12 cellular contexts compared by ENCODE assay signal in the genomic region with DNA sequence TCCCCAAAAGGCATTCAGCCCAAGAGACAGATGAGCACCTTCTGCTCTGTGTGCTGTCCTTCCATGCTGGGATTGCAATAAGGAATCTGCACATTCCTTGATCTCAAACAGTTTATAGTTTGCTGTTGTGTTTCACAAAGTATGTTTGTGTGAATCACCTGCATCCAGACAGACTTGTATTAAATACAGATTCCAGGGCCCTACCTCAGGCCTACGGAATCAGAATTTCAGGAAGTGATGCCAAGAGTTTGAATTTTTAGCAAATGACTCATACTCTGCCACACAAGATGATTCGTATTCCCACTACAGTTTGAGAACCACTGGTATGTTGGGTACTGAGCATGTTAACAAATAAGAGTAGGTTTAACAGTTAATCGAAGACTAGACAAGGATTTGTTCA. TPM values are rescaled to one million over a fixed set of nuclear protein-coding genes. Genes with fewer than 3 reads are reported as not detected.
DNase-seq lines count a peak whose midpoint lies in the region; ATAC-seq, FAIRE-seq and TF ChIP-seq lines count a peak whose summit lies in the region.
"Had no signal": no experiment of that assay in that cellular context is flagged by ENCODE, and none has a peak within 500 bp of the region (broad histone marks: within the 10 kb centered on the region; RNA-seq: fewer than 3 reads in every experiment).

No MANE protein-coding gene starts in this region.

- intact Hi-C loops in HCT116 (cut with micrococcal nuclease), result no loop called here

- RAD21 ChIA-PET in HCT116 (lab: Charles Lee; ENCODE audit: low non-redundant PET in 1 of 2, low total read pairs in 2 of 2, uncharacterized antibody in 2 of 2, unreplicated experiment in 2 of 2), result no interaction called here

- TF ChIP-seq CTCF in A549 (IDR thresholded peaks at IDR 0.05) (no peak), HCT116 (IDR thresholded peaks at IDR 0.05 in 2 of 3, conservative IDR thresholded peaks at IDR 0.05 in 1 of 3; ENCODE audit: borderline replicate concordance in 1 of 3, insufficient read depth in 1 of 3, low read depth in 2 of 3, low read length in 2 of 3) (no peak), SK-N-SH (IDR thresholded peaks at IDR 0.05) (no peak), fibroblast of the aortic adventitia (IDR thresholded peaks at IDR 0.05; ENCODE audit: insufficient read depth, low read length) (no peak)

- no peaks in the 10 kb centered on the region for H3K27me3 ChIP-seq in HCT116 (ENCODE audit: insufficient read depth, low read length)
- H3K27me3 ChIP-seq in SK-N-SH (ENCODE audit: insufficient read depth), result no peaks in the 10 kb centered on the region

- H3K36me3 ChIP-seq in HCT116 (ENCODE audit: control insufficient read depth in 1 of 2, insufficient read depth in 2 of 2, low read length in 2 of 2), result peaks cover 0 to 8% of the 10 kb centered on the region in 2 experiments; a peak in 3 of 4 replicates
- H3K36me3 ChIP-seq in SK-N-SH (replicated peaks in 1 of 2; ENCODE audit: control insufficient read depth in 1 of 2, insufficient read depth in 2 of 2, low read length in 1 of 2), result peaks cover 28 to 44% of the 10 kb centered on the region in 2 experiments

- CTCF ChIA-PET in A549 (lab: Yijun Ruan, JAX), result no interaction called here
- CTCF ChIA-PET in HCT116 (lab: Charles Lee), result no interaction called here
- CTCF ChIA-PET in SK-N-SH (lab: Yijun Ruan, JAX), result no interaction called here

- ATAC-seq in A549 (peak; percentile 45 to 47; a peak in 5 of 6 replicates), HCT116 (peak; percentile 58; the same call in 1 of the 2 replicates)
- ATAC-seq: T-cell had no signal

- POLR2A ChIA-PET in A549 (lab: Yijun Ruan, JAX) (no interaction called here), HCT116 (lab: Charles Lee) (no interaction called here), SK-N-SH (lab: Yijun Ruan, JAX) (no interaction called here)

- peaks cover 20% of the 10 kb centered on the region for H3K79me2 ChIP-seq in HCT116 (ENCODE audit: insufficient read depth, low read length)
- peaks cover 68% of the 10 kb centered on the region for H3K79me2 ChIP-seq in SK-N-SH (ENCODE audit: insufficient read depth)

- H3K4me2 ChIP-seq in A549 (peak overlapping the region; percentile 37; the same call in 2 of the 3 replicates), HCT116 (ENCODE audit: low read length) (peak overlapping the region; percentile 40), SK-N-SH (peak overlapping the region; percentile 49; the same call in 1 of the 2 replicates)

- no peak for TF ChIP-seq POLR2A in A549 (IDR thresholded peaks at IDR 0.05; ENCODE audit: low read length)
- no peak for TF ChIP-seq POLR2A in HCT116 (IDR thresholded peaks at IDR 0.05; ENCODE audit: borderline replicate concordance, extremely low read depth, insufficient read depth, insufficient read length)

- peaks cover 14% of the 10 kb centered on the region for H3F3A ChIP-seq in SK-N-SH (replicated peaks; ENCODE audit: insufficient read depth)

- H4K20me1 ChIP-seq in HCT116 (ENCODE audit: insufficient read depth) (no peaks in the 10 kb centered on the region), SK-N-SH (ENCODE audit: insufficient read depth) (peaks cover 7% of the 10 kb centered on the region)

- no peak overlapping the region for H2AFZ ChIP-seq in HCT116 (ENCODE audit: low read depth, low read length, poor library complexity, severe bottlenecking)
- H2AFZ ChIP-seq in SK-N-SH (ENCODE audit: low read depth), result no peak overlapping the region

- H3K9ac ChIP-seq in HCT116 (ENCODE audit: low read length) (no peak overlapping the region), SK-N-SH (peak overlapping the region; percentile 37)

- 0 out of 6 replicates have a peak overlapping the region, but pooled peaks of 1 of the 2 experiments have one; percentile 48 for H3K27ac ChIP-seq in A549
- H3K27ac ChIP-seq in HCT116 (ENCODE audit: low read depth, low read length), result no peak overlapping the region; the same call in 1 of the 2 replicates
- peak overlapping the region; percentile 41 to 80; a peak in 3 of 4 replicates for H3K27ac ChIP-seq in SK-N-SH (ENCODE audit: low read depth in 2 of 2, low read length in 1 of 2)

- no TSS peak for BruUV-seq in HCT116 (replicated peaks; lab: Mats Ljungman, UMichigan)

- H3K9me3 ChIP-seq in A549, result no peaks in the 10 kb centered on the region
- H3K9me3 ChIP-seq in HCT116 (ENCODE audit: control insufficient read depth in 1 of 2, insufficient read depth in 1 of 2, low read depth in 1 of 2, low read length in 2 of 2), result no peaks in the 10 kb centered on the region
- H3K9me3 ChIP-seq in SK-N-SH, result no peaks in the 10 kb centered on the region
- H3K9me3 ChIP-seq: HAP-1 had no signal

- DNase-seq in A549 (ENCODE audit: low read depth in 1 of 2, low spot score in 1 of 2) (peak in 1 of 2 experiments; percentile 60), HCT116 (ENCODE audit: low read depth, low spot score) (peak; percentile 28), SK-N-SH (no peak), fibroblast of the aortic adventitia (ENCODE audit: low read depth) (peak; percentile 75), foreskin melanocyte (no peak), C1 segment of cervical spinal cord (lab: John Stamatoyannopoulos, UW) (no peak), NCI-H1930 (lab: John Stamatoyannopoulos, UW) (no peak)
- DNase-seq in stimulated activated CD4-positive, alpha-beta T cell treated with anti-CD3 and anti-CD28 coated beads, Interleukin-1b, Interleukin-23, amount 100 ng/mL, for 48 hours, result no peak
- DNase-seq: CD4-positive, alpha-beta T cell; NCI-H446; T-cell had no signal

- H3K4me3 ChIP-seq in A549 (no peak overlapping the region), HCT116 (replicated peaks in 1 of 2; ENCODE audit: low read depth in 1 of 2, low read length in 2 of 2) (no peak overlapping the region), SK-N-SH (ENCODE audit: low read depth in 2 of 2, low read length in 1 of 2) (peak overlapping the region in 1 of 2 experiments; percentile 3; a peak in 1 of 4 replicates), fibroblast of the aortic adventitia (ENCODE audit: low read depth, low read length) (no peak overlapping the region)
- H3K4me3 ChIP-seq: HAP-1 had no signal

- WGBS in A549 (ENCODE audit: missing lambda C conversion rate), result 10% methylated on average over 3 of the region's 3 CpGs
- WGBS in SK-N-SH (ENCODE audit: low lambda C conversion rate), result 27% methylated on average over 3 of the region's 3 CpGs

- TF ChIP-seq RAD21 in A549 (conservative IDR thresholded peaks at IDR 0.05 in 1 of 2, IDR thresholded peaks at IDR 0.05 in 1 of 2) (no peak), HCT116 (IDR thresholded peaks at IDR 0.05; ENCODE audit: low read depth) (no peak), SK-N-SH (IDR thresholded peaks at IDR 0.05; ENCODE audit: low read length) (no peak)

- FAIRE-seq in A549 (lab: Jason Lieb, UNC), result peak; percentile 46

- no peak for TF ChIP-seq EP300 in A549 (IDR thresholded peaks at IDR 0.05)
- TF ChIP-seq EP300 in SK-N-SH (IDR thresholded peaks at IDR 0.05; ENCODE audit: borderline replicate concordance in 1 of 2, low read depth in 1 of 2, low read length in 1 of 2), result peak in 1 of 2 experiments; percentile 58; a peak in 1 of 4 replicates

- H3K4me1 ChIP-seq in A549 (peaks cover 9% of the 10 kb centered on the region; the same call in 2 of the 3 replicates), HCT116 (ENCODE audit: control insufficient read depth in 1 of 2, insufficient read depth in 2 of 2, low read length in 2 of 2) (peaks cover 7 to 12% of the 10 kb centered on the region in 2 experiments; a peak in 3 of 4 replicates), SK-N-SH (ENCODE audit: control insufficient read depth in 1 of 2, insufficient read depth in 2 of 2, low read depth in 1 of 2, low read length in 1 of 2) (no peaks in the 10 kb centered on the region; a peak in 1 of 4 replicates)
- H3K4me1 ChIP-seq: HAP-1 had no signal

- no peaks in the 10 kb centered on the region for H3K9me2 ChIP-seq in HCT116 (ENCODE audit: insufficient read depth)
- no peaks in the 10 kb centered on the region for H3K9me2 ChIP-seq in SK-N-SH

TF ChIP-seq in A549, 52 proteins besides CTCF, POLR2A, EP300 and RAD21:
- TF ChIP-seq JUN (IDR thresholded peaks at IDR 0.05) (no peak), JUNB (IDR thresholded peaks at IDR 0.05) (0 out of 2 replicates have a peak, but pooled peaks have one; percentile 33), FOSL2 (IDR thresholded peaks at IDR 0.05) (peak; percentile 44; the same call in 1 of the 2 replicates), FOSL2 (CRISPR knock-in tag; IDR thresholded peaks at IDR 0.05) (peak; percentile 72), ZC3H11A (IDR thresholded peaks at IDR 0.05) (no peak)
TF ChIP-seq in A549: peak in this region for 2.

TF ChIP-seq in HCT116, 20 proteins besides CTCF, POLR2A, EP300 and RAD21 (continues in another document):
- TF ChIP-seq ZNF274 (IDR thresholded peaks at IDR 0.05; ENCODE audit: low read depth, low read length), result no peak
- TF ChIP-seq EZH2 (IDR thresholded peaks at IDR 0.05), result no peak
- 0 out of 2 replicates have a peak, but pooled peaks have one; percentile 11 for TF ChIP-seq CEBPB (IDR thresholded peaks at IDR 0.05; ENCODE audit: low read depth)
- peak; percentile 65 for TF ChIP-seq JUND (IDR thresholded peaks at IDR 0.05)
- TF ChIP-seq SIN3A (IDR thresholded peaks at IDR 0.05; ENCODE audit: low read depth), result no peak
- TF ChIP-seq TCF7L2 (IDR thresholded peaks at IDR 0.05; ENCODE audit: borderline replicate concordance, extremely low read depth, insufficient read depth, insufficient read length), result no peak

TF ChIP-seq in SK-N-SH, 30 proteins besides CTCF, POLR2A, EP300 and RAD21 (continues in another document):
- no peak for TF ChIP-seq NRF1 (IDR thresholded peaks at IDR 0.05; ENCODE audit: low read depth, low read length)
- peak; percentile 94 for TF ChIP-seq JUND (IDR thresholded peaks at IDR 0.05)
- TF ChIP-seq, protein P1, sequence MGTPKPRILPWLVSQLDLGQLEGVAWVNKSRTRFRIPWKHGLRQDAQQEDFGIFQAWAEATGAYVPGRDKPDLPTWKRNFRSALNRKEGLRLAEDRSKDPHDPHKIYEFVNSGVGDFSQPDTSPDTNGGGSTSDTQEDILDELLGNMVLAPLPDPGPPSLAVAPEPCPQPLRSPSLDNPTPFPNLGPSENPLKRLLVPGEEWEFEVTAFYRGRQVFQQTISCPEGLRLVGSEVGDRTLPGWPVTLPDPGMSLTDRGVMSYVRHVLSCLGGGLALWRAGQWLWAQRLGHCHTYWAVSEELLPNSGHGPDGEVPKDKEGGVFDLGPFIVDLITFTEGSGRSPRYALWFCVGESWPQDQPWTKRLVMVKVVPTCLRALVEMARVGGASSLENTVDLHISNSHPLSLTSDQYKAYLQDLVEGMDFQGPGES (IDR thresholded peaks at IDR 0.05; ENCODE audit: low read depth, low read length), result no peak

RNA-seq across cellular contexts. Expression of gene VAMP7, which starts 7.0 kb away (rescaled TPM):
- polyA plus RNA-seq in A549 (2011; rRNA removed) (40.9 and 53.7 TPM in 2 replicates), A549 (2017; fragmentation: RNase III; extraction: RNeasy Plus Mini Kit Qiagen cat#74134 plus additional on column Dnase treatment) (35.4 to 37.0 TPM (median 36.0 TPM) in 3 replicates), SK-N-SH (2012; rRNA removed) (23.9 and 31.6 TPM in 2 replicates)
- polyA plus RNA-seq in A549 (2012; cell fraction: cytosol; rRNA removed), result 11.4 and 13.1 TPM in 2 replicates
- 3.3 and 4.9 TPM in 2 replicates for polyA plus RNA-seq in A549 (2012; cell fraction: nucleus; rRNA removed)
- polyA minus RNA-seq in A549 (2011; rRNA and poly(A)+ RNA removed), result 19.6 and 20.2 TPM in 2 replicates
- total RNA-seq in HCT116 (2021; ENCODE audit: unreplicated experiment) (32.8 TPM), fibroblast of the aortic adventitia (ENCODE audit: low replicate concordance) (44.9 and 54.5 TPM in 2 replicates)
- polyA plus RNA-seq in HCT116 (2012), result 18.5 and 22.0 TPM in 2 replicates
- polyA plus RNA-seq in SK-N-SH (2012; cell fraction: cytosol; rRNA removed), result 45.7 and 54.1 TPM in 2 replicates
- polyA plus RNA-seq in SK-N-SH (2012; cell fraction: nucleus; rRNA removed), result 4.6 and 13.1 TPM in 2 replicates

Comparison
In these comparisons a context has a peak if more than half of its experiments do, and no peak if none do; other contexts are left out.
1. DNase-seq: peak in HCT116 (single experiment) and fibroblast of the aortic adventitia (single experiment); none in SK-N-SH (single experiment), stimulated activated CD4-positive, alpha-beta T cell treated with anti-CD3 and anti-CD28 coated beads, Interleukin-1b, Interleukin-23, amount 100 ng/mL, for 48 hours (single experiment), foreskin melanocyte (single experiment), C1 segment of cervical spinal cord (0 of 14) and NCI-H1930 (0 of 2).
2. Of the 12 proteins assayed by ChIP-seq in both A549 and SK-N-SH: peak only in A549: none; only in SK-N-SH: MAX and PBX3; in both: FOSL2; in neither: 8; mixed calls (peak in some experiments, not most) for 1.
3. Peak in every context shown above with its lines, with median percentiles within 50 percentile points of each other: H3K4me2 ChIP-seq.